Comparison of ENCODE assay signal across 12 cellular contexts in the genomic region with DNA sequence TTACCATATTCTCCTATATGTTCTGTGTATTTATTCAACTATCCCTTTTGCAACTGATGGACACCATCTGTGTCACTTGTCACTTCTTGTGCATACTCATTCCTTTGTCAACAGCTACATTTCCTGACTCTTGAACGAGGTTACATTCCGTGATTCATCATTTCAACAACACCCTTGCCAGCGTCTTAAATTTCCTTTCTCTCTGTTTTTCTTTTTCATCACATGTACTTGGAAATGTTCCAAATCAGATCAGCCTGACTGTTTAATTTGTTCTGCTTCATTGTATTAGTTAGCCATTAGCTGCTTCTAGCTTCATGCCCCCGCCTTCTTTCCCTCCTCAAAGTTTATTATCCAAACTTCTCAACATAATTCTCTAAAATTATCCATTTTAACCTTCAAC.
DNase-seq lines count a peak whose midpoint lies in the region; ATAC-seq and TF ChIP-seq lines count a peak whose summit lies in the region.
"Had no signal": no experiment of that assay in that cellular context is flagged by ENCODE, and none has a peak within 500 bp of the region (broad histone marks: within the 10 kb centered on the region; RNA-seq: fewer than 3 reads in every experiment).

No MANE protein-coding gene starts in this region.

- TF ChIP-seq CTCF in BJ (IDR thresholded peaks at IDR 0.05; ENCODE audit: insufficient read depth, low read depth, low read length) (no peak), Peyer's patch (IDR thresholded peaks at IDR 0.05) (no peak), psoas muscle (IDR thresholded peaks at IDR 0.05) (no peak)

- CTCF ChIA-PET in BJ (lab: Yijun Ruan, JAX), result no interaction called here

- H3K27me3 ChIP-seq in BJ (ENCODE audit: control insufficient read depth, insufficient read depth, low read length) (no peaks in the 10 kb centered on the region), Peyer's patch (no peaks in the 10 kb centered on the region), psoas muscle (ENCODE audit: insufficient read depth in 3 of 3, low read length in 2 of 3) (no peaks in the 10 kb centered on the region)
- H3K27me3 ChIP-seq: cardiac muscle cell, transverse colon had no signal

- intact Hi-C loops in psoas muscle (cut with DNase I), result loop anchor here in 1 of 2 donors (10.0 kb wide), 1 partner anchor 521 kb away; no protein-coding TSS in a partner anchor

- no peak for ATAC-seq in psoas muscle
- ATAC-seq: activated CD8-positive, alpha-beta memory T cell treated with anti-CD3 and anti-CD28 coated beads, Interleukin-2, amount 10 ng/mL, durations not matched to agents 7 days and 5 days had no signal

- POLR2A ChIA-PET in BJ (lab: Charles Lee), result no interaction called here

- 26 to 29% (median 26%) methylated on average over 4 of the region's 4 CpGs for WGBS in psoas muscle, 3 donors

- no peaks in the 10 kb centered on the region for H3K36me3 ChIP-seq in BJ (ENCODE audit: control insufficient read depth, insufficient read depth, low read length)
- H3K36me3 ChIP-seq in Peyer's patch, result no peaks in the 10 kb centered on the region
- H3K36me3 ChIP-seq in psoas muscle (ENCODE audit: insufficient read depth in 1 of 2, low read depth in 1 of 2), result no peaks in the 10 kb centered on the region
- H3K36me3 ChIP-seq: cardiac muscle cell, transverse colon had no signal

- H3K27ac ChIP-seq in Peyer's patch (no peak overlapping the region), psoas muscle (no peak overlapping the region)
- H3K27ac ChIP-seq: cardiac muscle cell, transverse colon had no signal

- DNase-seq in BJ (ENCODE audit: low read depth), result peak; percentile 44
- peak; percentile 30 for DNase-seq in HT-29 (ENCODE audit: low spot score)
- peak; percentile 47 for DNase-seq in amniotic epithelial cell (ENCODE audit: low read depth)
- peak; percentile 84 for DNase-seq in iris pigment epithelial cell (ENCODE audit: low read depth)
- DNase-seq in Peyer's patch, result no peak
- DNase-seq in activated gamma-delta T cell (lab: John Stamatoyannopoulos, UW), result no peak
- no peak for DNase-seq in psoas muscle
- DNase-seq in activated naive CD4-positive, alpha-beta T cell treated with Interleukin-2 at 50 U/mL for 16 hours, result no peak
- DNase-seq: activated CD8-positive, alpha-beta memory T cell treated with anti-CD3 and anti-CD28 coated beads, Interleukin-2, amount 10 ng/mL, durations not matched to agents 7 days and 5 days; NCI-H2029 treated with DMSO at 0.1 percent for 48 hours; transverse colon had no signal

- H3K9me3 ChIP-seq in Peyer's patch (no peaks in the 10 kb centered on the region), psoas muscle (no peaks in the 10 kb centered on the region)
- H3K9me3 ChIP-seq: transverse colon had no signal

- H3K4me3 ChIP-seq in BJ (ENCODE audit: low read depth, low read length), result no peak overlapping the region
- H3K4me3 ChIP-seq in Peyer's patch, result no peak overlapping the region
- no peak overlapping the region for H3K4me3 ChIP-seq in psoas muscle
- H3K4me3 ChIP-seq: cardiac muscle cell, transverse colon had no signal

- H3K4me1 ChIP-seq in Peyer's patch (no peaks in the 10 kb centered on the region), psoas muscle (no peaks in the 10 kb centered on the region)

- TF ChIP-seq POLR2A in Peyer's patch (IDR thresholded peaks at IDR 0.05), result no peak

Comparison
In these comparisons a context has a peak if more than half of its experiments do, and no peak if none do; other contexts are left out.
1. DNase-seq: peak in BJ (single experiment), HT-29 (single experiment), amniotic epithelial cell (single experiment) and iris pigment epithelial cell (single experiment); none in Peyer's patch (0 of 3), activated gamma-delta T cell (single experiment), psoas muscle (0 of 2) and activated naive CD4-positive, alpha-beta T cell treated with Interleukin-2 at 50 U/mL for 16 hours (single experiment).